ENCODE assay signal across 1 cellular context in the genomic region with DNA sequence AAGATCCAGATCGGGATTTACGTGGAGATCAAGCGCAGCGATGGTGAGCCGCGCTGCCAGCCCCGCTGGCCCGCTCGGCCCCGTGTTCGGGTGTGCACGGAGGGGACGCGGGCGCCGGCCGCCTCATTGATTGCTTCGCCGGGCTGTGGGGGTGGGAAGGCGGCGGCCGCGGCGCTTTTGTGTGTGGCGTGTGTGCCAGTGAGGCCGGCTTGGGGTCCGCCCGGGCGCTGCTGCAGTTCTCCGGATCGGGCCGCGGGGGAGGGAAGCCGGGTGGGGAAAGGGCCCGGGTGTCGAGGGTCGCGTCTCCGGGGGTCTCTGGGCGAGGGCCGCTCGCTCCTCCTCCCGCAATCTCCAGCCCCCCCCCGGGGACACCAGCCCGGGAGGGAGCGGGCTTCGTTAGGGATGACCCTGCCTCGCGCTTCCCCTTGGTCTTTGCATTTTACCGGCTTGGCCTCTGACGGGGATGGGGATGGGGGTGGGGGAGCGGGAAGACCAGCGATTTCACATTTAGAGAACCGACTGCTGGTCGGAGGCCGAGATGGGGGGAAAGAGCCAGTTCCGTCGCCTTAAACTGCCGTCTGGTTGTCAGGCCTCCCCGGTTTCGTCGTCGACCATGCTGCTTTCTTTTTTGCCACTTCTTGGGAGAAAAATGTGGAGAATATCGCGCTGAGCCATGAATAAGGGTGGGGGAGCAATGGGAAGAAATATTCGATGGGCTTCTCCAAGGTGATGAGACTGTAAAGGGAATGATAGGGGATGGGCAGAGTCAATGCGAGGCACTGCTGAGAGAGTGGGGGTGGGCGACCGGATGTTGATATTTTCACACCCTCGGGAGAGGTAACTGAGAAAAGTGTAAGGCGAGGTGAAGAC.
A peak's percentile ranks its signal among the peaks of the same experiment; 100 is the strongest.
TF ChIP-seq lines count a peak whose summit lies in the region.

No MANE protein-coding gene starts in this region.

TF ChIP-seq in neural cell, 6 proteins besides CTCF, POLR2A, EP300 and RAD21 (continued from another document):
- TF ChIP-seq, protein P1, sequence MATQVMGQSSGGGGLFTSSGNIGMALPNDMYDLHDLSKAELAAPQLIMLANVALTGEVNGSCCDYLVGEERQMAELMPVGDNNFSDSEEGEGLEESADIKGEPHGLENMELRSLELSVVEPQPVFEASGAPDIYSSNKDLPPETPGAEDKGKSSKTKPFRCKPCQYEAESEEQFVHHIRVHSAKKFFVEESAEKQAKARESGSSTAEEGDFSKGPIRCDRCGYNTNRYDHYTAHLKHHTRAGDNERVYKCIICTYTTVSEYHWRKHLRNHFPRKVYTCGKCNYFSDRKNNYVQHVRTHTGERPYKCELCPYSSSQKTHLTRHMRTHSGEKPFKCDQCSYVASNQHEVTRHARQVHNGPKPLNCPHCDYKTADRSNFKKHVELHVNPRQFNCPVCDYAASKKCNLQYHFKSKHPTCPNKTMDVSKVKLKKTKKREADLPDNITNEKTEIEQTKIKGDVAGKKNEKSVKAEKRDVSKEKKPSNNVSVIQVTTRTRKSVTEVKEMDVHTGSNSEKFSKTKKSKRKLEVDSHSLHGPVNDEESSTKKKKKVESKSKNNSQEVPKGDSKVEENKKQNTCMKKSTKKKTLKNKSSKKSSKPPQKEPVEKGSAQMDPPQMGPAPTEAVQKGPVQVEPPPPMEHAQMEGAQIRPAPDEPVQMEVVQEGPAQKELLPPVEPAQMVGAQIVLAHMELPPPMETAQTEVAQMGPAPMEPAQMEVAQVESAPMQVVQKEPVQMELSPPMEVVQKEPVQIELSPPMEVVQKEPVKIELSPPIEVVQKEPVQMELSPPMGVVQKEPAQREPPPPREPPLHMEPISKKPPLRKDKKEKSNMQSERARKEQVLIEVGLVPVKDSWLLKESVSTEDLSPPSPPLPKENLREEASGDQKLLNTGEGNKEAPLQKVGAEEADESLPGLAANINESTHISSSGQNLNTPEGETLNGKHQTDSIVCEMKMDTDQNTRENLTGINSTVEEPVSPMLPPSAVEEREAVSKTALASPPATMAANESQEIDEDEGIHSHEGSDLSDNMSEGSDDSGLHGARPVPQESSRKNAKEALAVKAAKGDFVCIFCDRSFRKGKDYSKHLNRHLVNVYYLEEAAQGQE (IDR thresholded peaks at IDR 0.05; ENCODE audit: borderline replicate concordance) = peak; percentile 7
- peak; percentile 71 for TF ChIP-seq POLR2AphosphoS5 (IDR thresholded peaks at IDR 0.05)
- TF ChIP-seq TAF1 (IDR thresholded peaks at IDR 0.05; ENCODE audit: low read depth) = no peak
